ENCODE assay signal across 1 cellular context in genomic region chr6:79330723-79331122, GRCh38.
TF ChIP-seq lines count a peak whose summit lies in the region.

No MANE protein-coding gene starts in this region.

TF ChIP-seq in GM12878, 131 proteins besides CTCF, POLR2A, EP300 and RAD21 (continued from another document):
- TF ChIP-seq, protein P1, sequence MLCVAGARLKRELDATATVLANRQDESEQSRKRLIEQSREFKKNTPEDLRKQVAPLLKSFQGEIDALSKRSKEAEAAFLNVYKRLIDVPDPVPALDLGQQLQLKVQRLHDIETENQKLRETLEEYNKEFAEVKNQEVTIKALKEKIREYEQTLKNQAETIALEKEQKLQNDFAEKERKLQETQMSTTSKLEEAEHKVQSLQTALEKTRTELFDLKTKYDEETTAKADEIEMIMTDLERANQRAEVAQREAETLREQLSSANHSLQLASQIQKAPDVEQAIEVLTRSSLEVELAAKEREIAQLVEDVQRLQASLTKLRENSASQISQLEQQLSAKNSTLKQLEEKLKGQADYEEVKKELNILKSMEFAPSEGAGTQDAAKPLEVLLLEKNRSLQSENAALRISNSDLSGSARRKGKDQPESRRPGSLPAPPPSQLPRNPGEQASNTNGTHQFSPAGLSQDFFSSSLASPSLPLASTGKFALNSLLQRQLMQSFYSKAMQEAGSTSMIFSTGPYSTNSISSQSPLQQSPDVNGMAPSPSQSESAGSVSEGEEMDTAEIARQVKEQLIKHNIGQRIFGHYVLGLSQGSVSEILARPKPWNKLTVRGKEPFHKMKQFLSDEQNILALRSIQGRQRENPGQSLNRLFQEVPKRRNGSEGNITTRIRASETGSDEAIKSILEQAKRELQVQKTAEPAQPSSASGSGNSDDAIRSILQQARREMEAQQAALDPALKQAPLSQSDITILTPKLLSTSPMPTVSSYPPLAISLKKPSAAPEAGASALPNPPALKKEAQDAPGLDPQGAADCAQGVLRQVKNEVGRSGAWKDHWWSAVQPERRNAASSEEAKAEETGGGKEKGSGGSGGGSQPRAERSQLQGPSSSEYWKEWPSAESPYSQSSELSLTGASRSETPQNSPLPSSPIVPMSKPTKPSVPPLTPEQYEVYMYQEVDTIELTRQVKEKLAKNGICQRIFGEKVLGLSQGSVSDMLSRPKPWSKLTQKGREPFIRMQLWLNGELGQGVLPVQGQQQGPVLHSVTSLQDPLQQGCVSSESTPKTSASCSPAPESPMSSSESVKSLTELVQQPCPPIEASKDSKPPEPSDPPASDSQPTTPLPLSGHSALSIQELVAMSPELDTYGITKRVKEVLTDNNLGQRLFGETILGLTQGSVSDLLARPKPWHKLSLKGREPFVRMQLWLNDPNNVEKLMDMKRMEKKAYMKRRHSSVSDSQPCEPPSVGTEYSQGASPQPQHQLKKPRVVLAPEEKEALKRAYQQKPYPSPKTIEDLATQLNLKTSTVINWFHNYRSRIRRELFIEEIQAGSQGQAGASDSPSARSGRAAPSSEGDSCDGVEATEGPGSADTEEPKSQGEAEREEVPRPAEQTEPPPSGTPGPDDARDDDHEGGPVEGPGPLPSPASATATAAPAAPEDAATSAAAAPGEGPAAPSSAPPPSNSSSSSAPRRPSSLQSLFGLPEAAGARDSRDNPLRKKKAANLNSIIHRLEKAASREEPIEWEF (IDR thresholded peaks at IDR 0.05; ENCODE audit: insufficient replicate concordance, low read depth, low read length), result no peak
- TF ChIP-seq POU2F2 (IDR thresholded peaks at IDR 0.05; ENCODE audit: borderline replicate concordance, low read depth, low read length) (peak; percentile 16; the same call in 1 of the 3 replicates), CHD1 (IDR thresholded peaks at IDR 0.05; ENCODE audit: low read depth, low read length) (no peak), RUNX3 (IDR thresholded peaks at IDR 0.05; ENCODE audit: low read length) (peak; percentile 81), IKZF1 (conservative IDR thresholded peaks at IDR 0.05) (no peak), CBFB (IDR thresholded peaks at IDR 0.05; ENCODE audit: low read depth) (no peak), ZNF592 (IDR thresholded peaks at IDR 0.05) (no peak), ZNF207 (IDR thresholded peaks at IDR 0.05; ENCODE audit: borderline replicate concordance) (no peak), FOXM1 (IDR thresholded peaks at IDR 0.05; ENCODE audit: low read depth, low read length) (no peak), TARDBP (IDR thresholded peaks at IDR 0.05; ENCODE audit: borderline replicate concordance) (no peak), JUNB (IDR thresholded peaks at IDR 0.05) (peak; percentile 54), SPI1 (IDR thresholded peaks at IDR 0.05; ENCODE audit: borderline replicate concordance, insufficient read depth, low read depth, low read length) (no peak), ATF7 (IDR thresholded peaks at IDR 0.05; ENCODE audit: low read depth) (peak; percentile 95), POLR2AphosphoS2 (IDR thresholded peaks at IDR 0.05; ENCODE audit: low read depth, low read length) (no peak), ZNF217 (IDR thresholded peaks at IDR 0.05) (no peak), ZSCAN29 (IDR thresholded peaks at IDR 0.05) (no peak), NFIC (IDR thresholded peaks at IDR 0.05; ENCODE audit: low read depth, low read length) (peak; percentile 54; the same call in 1 of the 2 replicates), TCF3 (IDR thresholded peaks at IDR 0.05; ENCODE audit: borderline replicate concordance, insufficient read depth, low read depth, low read length) (no peak), POLR2AphosphoS5 (IDR thresholded peaks at IDR 0.05; ENCODE audit: low read length) (no peak), NRF1 (conservative IDR thresholded peaks at IDR 0.05; ENCODE audit: low read depth, low read length) (no peak), PAX8 (IDR thresholded peaks at IDR 0.05) (no peak), SIN3A (IDR thresholded peaks at IDR 0.05; ENCODE audit: low read depth, low read length) (no peak), MTA2 (IDR thresholded peaks at IDR 0.05; ENCODE audit: low read depth) (peak; percentile 11; the same call in 1 of the 2 replicates), FOS (IDR thresholded peaks at IDR 0.05; ENCODE audit: borderline replicate concordance, extremely low read depth, insufficient read length) (no peak), ATF3 (IDR thresholded peaks at IDR 0.05; ENCODE audit: borderline replicate concordance, extremely low read depth, low read depth, low read length) (no peak), SUZ12 (IDR thresholded peaks at IDR 0.05; ENCODE audit: unreplicated experiment) (no peak), BCL11A (IDR thresholded peaks at IDR 0.05; ENCODE audit: low read depth, low read length) (no peak)
- TF ChIP-seq, protein P2, sequence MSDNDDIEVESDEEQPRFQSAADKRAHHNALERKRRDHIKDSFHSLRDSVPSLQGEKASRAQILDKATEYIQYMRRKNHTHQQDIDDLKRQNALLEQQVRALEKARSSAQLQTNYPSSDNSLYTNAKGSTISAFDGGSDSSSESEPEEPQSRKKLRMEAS (IDR thresholded peaks at IDR 0.05; ENCODE audit: low read depth, low read length), result no peak
- TF ChIP-seq, protein P3, sequence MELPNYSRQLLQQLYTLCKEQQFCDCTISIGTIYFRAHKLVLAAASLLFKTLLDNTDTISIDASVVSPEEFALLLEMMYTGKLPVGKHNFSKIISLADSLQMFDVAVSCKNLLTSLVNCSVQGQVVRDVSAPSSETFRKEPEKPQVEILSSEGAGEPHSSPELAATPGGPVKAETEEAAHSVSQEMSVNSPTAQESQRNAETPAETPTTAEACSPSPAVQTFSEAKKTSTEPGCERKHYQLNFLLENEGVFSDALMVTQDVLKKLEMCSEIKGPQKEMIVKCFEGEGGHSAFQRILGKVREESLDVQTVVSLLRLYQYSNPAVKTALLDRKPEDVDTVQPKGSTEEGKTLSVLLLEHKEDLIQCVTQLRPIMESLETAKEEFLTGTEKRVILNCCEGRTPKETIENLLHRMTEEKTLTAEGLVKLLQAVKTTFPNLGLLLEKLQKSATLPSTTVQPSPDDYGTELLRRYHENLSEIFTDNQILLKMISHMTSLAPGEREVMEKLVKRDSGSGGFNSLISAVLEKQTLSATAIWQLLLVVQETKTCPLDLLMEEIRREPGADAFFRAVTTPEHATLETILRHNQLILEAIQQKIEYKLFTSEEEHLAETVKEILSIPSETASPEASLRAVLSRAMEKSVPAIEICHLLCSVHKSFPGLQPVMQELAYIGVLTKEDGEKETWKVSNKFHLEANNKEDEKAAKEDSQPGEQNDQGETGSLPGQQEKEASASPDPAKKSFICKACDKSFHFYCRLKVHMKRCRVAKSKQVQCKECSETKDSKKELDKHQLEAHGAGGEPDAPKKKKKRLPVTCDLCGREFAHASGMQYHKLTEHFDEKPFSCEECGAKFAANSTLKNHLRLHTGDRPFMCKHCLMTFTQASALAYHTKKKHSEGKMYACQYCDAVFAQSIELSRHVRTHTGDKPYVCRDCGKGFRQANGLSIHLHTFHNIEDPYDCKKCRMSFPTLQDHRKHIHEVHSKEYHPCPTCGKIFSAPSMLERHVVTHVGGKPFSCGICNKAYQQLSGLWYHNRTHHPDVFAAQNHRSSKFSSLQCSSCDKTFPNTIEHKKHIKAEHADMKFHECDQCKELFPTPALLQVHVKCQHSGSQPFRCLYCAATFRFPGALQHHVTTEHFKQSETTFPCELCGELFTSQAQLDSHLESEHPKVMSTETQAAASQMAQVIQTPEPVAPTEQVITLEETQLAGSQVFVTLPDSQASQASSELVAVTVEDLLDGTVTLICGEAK (IDR thresholded peaks at IDR 0.05; ENCODE audit: borderline replicate concordance), result no peak
- TF ChIP-seq, protein P4, sequence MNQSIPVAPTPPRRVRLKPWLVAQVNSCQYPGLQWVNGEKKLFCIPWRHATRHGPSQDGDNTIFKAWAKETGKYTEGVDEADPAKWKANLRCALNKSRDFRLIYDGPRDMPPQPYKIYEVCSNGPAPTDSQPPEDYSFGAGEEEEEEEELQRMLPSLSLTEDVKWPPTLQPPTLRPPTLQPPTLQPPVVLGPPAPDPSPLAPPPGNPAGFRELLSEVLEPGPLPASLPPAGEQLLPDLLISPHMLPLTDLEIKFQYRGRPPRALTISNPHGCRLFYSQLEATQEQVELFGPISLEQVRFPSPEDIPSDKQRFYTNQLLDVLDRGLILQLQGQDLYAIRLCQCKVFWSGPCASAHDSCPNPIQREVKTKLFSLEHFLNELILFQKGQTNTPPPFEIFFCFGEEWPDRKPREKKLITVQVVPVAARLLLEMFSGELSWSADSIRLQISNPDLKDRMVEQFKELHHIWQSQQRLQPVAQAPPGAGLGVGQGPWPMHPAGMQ (IDR thresholded peaks at IDR 0.05; ENCODE audit: borderline replicate concordance), result no peak
